In the genomic region with DNA sequence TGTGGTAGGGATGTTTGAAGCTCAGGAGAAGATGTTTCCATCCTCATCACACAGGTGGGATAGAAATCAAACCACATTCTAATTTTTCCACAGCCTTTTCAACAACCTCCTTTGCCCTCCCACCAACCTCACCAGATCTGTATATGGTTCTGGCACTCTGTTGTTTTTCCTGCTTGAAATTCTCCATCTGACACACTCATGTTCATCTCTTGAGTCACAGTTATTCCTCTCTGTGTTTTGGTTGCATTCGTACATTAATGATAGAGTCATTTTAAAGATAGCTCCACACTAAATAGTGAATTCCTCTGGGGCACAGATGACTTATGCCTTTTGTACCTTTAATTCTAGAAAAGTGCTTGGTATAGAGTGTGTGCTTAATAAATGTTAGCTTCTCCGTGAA, we compare ENCODE assay signal across 16 cellular contexts. TPM values are rescaled to one million over a fixed set of nuclear protein-coding genes. Genes with fewer than 3 reads are reported as not detected.
DNase-seq lines count a peak whose midpoint lies in the region; ATAC-seq and TF ChIP-seq lines count a peak whose summit lies in the region.
"Had no signal": no experiment of that assay in that cellular context is flagged by ENCODE, and none has a peak within 500 bp of the region (broad histone marks: within the 10 kb centered on the region; RNA-seq: fewer than 3 reads in every experiment).

No MANE protein-coding gene starts in this region.

- H3K4me3 ChIP-seq in ACC112 (ENCODE audit: low read depth, low read length) = peak overlapping the region; percentile 83
- H3K4me3 ChIP-seq: mucosa of descending colon had no signal

- ATAC-seq in activated B cell treated with CpG ODN at 0.5 μM for 24 hours (ENCODE audit: low read depth) (no peak), HG03442 (IDR thresholded peaks at IDR 0.05; ENCODE audit: unreplicated experiment) (no peak), GM18907 (IDR thresholded peaks at IDR 0.05; ENCODE audit: unreplicated experiment) (no peak)
- ATAC-seq: mucosa of descending colon; stimulated activated memory B cell treated with anti-CD40 and anti-IgM and Interleukin-4, amounts not matched to agents 10 μg/mL and 1 μg/mL and 100 μg/mL, for 72 hours had no signal

- H3K4me1 ChIP-seq in ACC112 (ENCODE audit: control insufficient read depth, insufficient read depth, low read length, unreplicated experiment) = peaks cover 23% of the 10 kb centered on the region

- peak overlapping the region; percentile 18; the same call in 1 of the 2 replicates for H3K27ac ChIP-seq in ACC112 (ENCODE audit: low read depth, low read length)

- H3K36me3 Mint-ChIP-seq in Calu3 (ENCODE audit: insufficient read depth, unreplicated experiment) = peaks cover 36% of the 10 kb centered on the region
- peaks cover 8% of the 10 kb centered on the region for H3K36me3 Mint-ChIP-seq in activated B cell treated with CpG ODN at 0.5 μM for 24 hours (ENCODE audit: low read depth)
- H3K36me3 Mint-ChIP-seq in immature natural killer cell = peaks cover 0 to 3% (median 0%) of the 10 kb centered on the region in 3 donors
- H3K36me3 Mint-ChIP-seq: stimulated activated memory B cell treated with anti-CD40 and anti-IgM and Interleukin-4, amounts not matched to agents 10 μg/mL and 1 μg/mL and 100 μg/mL, for 72 hours had no signal

- POLR2A ChIA-PET in activated B cell treated with CpG ODN at 0.5 μM for 24 hours (lab: Charles Lee) = no interaction called here

- no peak for DNase-seq in Calu3
- no peak for DNase-seq in activated B cell treated with CpG ODN at 0.5 μM for 24 hours
- DNase-seq in immature natural killer cell = no peak
- DNase-seq in GM19240 (ENCODE audit: insufficient read length, low spot score) = no peak
- no peak for DNase-seq in NCI-H1105 treated with DMSO at 0.1 percent for 48 hours (lab: John Stamatoyannopoulos, UW)
- DNase-seq: C1 segment of cervical spinal cord; KG1; mucosa of descending colon; NCI-H1930; NCI-H774; stimulated activated CD4-positive, alpha-beta T cell treated with anti-CD3 and anti-CD28 coated beads, Interleukin-4, amount 100 ng/mL, for 4 hours had no signal

- TF ChIP-seq CTCF in Calu3 (IDR thresholded peaks at IDR 0.05; ENCODE audit: unreplicated experiment) (no peak), activated B cell treated with CpG ODN at 0.5 μM for 24 hours (IDR thresholded peaks at IDR 0.05) (no peak)

- BruUV-seq in Calu3 (replicated peaks; lab: Mats Ljungman, UMichigan) = no TSS peak

- no peaks in the 10 kb centered on the region for H3K9me3 Mint-ChIP-seq in Calu3 (ENCODE audit: low read depth, unreplicated experiment)
- H3K9me3 Mint-ChIP-seq in activated B cell treated with CpG ODN at 0.5 μM for 24 hours = peaks cover 2% of the 10 kb centered on the region
- no peaks in the 10 kb centered on the region for H3K9me3 Mint-ChIP-seq in immature natural killer cell
- H3K9me3 Mint-ChIP-seq: dendritic cell treated with granulocyte-macrophage colony-stimulating factor and Interleukin-4, amounts not matched to agents 40 ng/mL and 50 ng/mL, for 4 days; stimulated activated memory B cell treated with anti-CD40 and anti-IgM and Interleukin-4, amounts not matched to agents 10 μg/mL and 1 μg/mL and 100 μg/mL, for 72 hours had no signal

- no peaks in the 10 kb centered on the region for H3K27me3 ChIP-seq in ACC112 (ENCODE audit: insufficient read depth, low read length)

- H3K27ac Mint-ChIP-seq in Calu3 (ENCODE audit: unreplicated experiment) = no peak overlapping the region
- no peak overlapping the region for H3K27ac Mint-ChIP-seq in activated B cell treated with CpG ODN at 0.5 μM for 24 hours
- H3K27ac Mint-ChIP-seq in immature natural killer cell = peak overlapping the region in 3 of 6 donors; percentile 13 to 95 (median 30)
- H3K27ac Mint-ChIP-seq: dendritic cell treated with granulocyte-macrophage colony-stimulating factor and Interleukin-4, amounts not matched to agents 40 ng/mL and 50 ng/mL, for 4 days; stimulated activated memory B cell treated with anti-CD40 and anti-IgM and Interleukin-4, amounts not matched to agents 10 μg/mL and 1 μg/mL and 100 μg/mL, for 72 hours had no signal

- H3K4me1 Mint-ChIP-seq in Calu3 (ENCODE audit: low read depth, unreplicated experiment) (peaks cover 6% of the 10 kb centered on the region), activated B cell treated with CpG ODN at 0.5 μM for 24 hours (peaks cover 55% of the 10 kb centered on the region), immature natural killer cell (peaks cover 60 to 68% of the 10 kb centered on the region in 2 donors)

- CTCF ChIA-PET in Calu3 (lab: Charles Lee) = no interaction called here
- CTCF ChIA-PET in activated B cell treated with CpG ODN at 0.5 μM for 24 hours (lab: Charles Lee) = no interaction called here

- peaks cover 21% of the 10 kb centered on the region for H3K79me2 ChIP-seq in ACC112 (ENCODE audit: control insufficient read depth, insufficient read depth, low read length, unreplicated experiment)

- H2AFZ ChIP-seq in ACC112 (ENCODE audit: low read length, unreplicated experiment) = peak overlapping the region; percentile 35

- no peaks in the 10 kb centered on the region for H3K27me3 Mint-ChIP-seq in Calu3 (ENCODE audit: unreplicated experiment)
- no peaks in the 10 kb centered on the region for H3K27me3 Mint-ChIP-seq in activated B cell treated with CpG ODN at 0.5 μM for 24 hours
- H3K27me3 Mint-ChIP-seq in immature natural killer cell (ENCODE audit: low read depth in 3 of 3) = peaks cover 4 to 20% (median 6%) of the 10 kb centered on the region in 3 donors
- H3K27me3 Mint-ChIP-seq: stimulated activated memory B cell treated with anti-CD40 and anti-IgM and Interleukin-4, amounts not matched to agents 10 μg/mL and 1 μg/mL and 100 μg/mL, for 72 hours had no signal

- intact Hi-C loops in Calu3 (cut with micrococcal nuclease; ENCODE audit: unreplicated experiment) (loop anchor here (2.0 to 5.0 kb wide), 2 partner anchors 69 to 171 kb away; no protein-coding TSS in a partner anchor), activated B cell treated with CpG ODN at 0.5 μM for 24 hours (cut with micrococcal nuclease) (loop anchor here (5.0 kb wide), 3 partner anchors 199 to 884 kb away; partner anchors contain the start of gene ELOVL5)

- no peaks in the 10 kb centered on the region for H3K36me3 ChIP-seq in ACC112 (ENCODE audit: insufficient read depth, low read length)

- peak overlapping the region; percentile 5 for H3K4me3 Mint-ChIP-seq in Calu3 (ENCODE audit: low read depth, unreplicated experiment)
- peak overlapping the region; percentile 89 for H3K4me3 Mint-ChIP-seq in activated B cell treated with CpG ODN at 0.5 μM for 24 hours
- H3K4me3 Mint-ChIP-seq in immature natural killer cell = peak overlapping the region; percentile 5 to 96 (median 87)
- H3K4me3 Mint-ChIP-seq: dendritic cell treated with granulocyte-macrophage colony-stimulating factor and Interleukin-4, amounts not matched to agents 40 ng/mL and 50 ng/mL, for 4 days had no signal

RNA-seq across cellular contexts. Expression of gene GCLC, which starts 1.4 kb away (rescaled TPM):
- total RNA-seq in Calu3 (2022) = 45.7 and 45.9 TPM in 2 replicates
- total RNA-seq in activated B cell treated with CpG ODN at 0.5 μM for 24 hours = 26.6 and 27.1 TPM in 2 replicates
- 10 to 100 TPM; 11.4 to 26.1 (median 20.7) TPM for polyA plus RNA-seq in immature natural killer cell

Comparison
In these comparisons a context has a peak if more than half of its experiments do, and no peak if none do; other contexts are left out.
1. H3K4me3 Mint-ChIP-seq: peak in every context shown above with its lines; median percentile 89 in activated B cell treated with CpG ODN at 0.5 μM for 24 hours; 87 in immature natural killer cell; 5 in Calu3.